ENCODE assay signal across 34 cellular contexts in genomic region chr6:81844686-81845085, GRCh38.
A peak's percentile ranks its signal among the peaks of the same experiment; 100 is the strongest.
DNase-seq lines count a peak whose midpoint lies in the region; ATAC-seq, FAIRE-seq and TF ChIP-seq lines count a peak whose summit lies in the region.
"Had no signal": no experiment of that assay in that cellular context is flagged by ENCODE, and none has a peak within 500 bp of the region (broad histone marks: within the 10 kb centered on the region; RNA-seq: fewer than 3 reads in every experiment).

No MANE protein-coding gene starts in this region.

- H3K27me3 ChIP-seq in smooth muscle cell (ENCODE audit: low read depth) (no peaks in the 10 kb centered on the region), breast epithelium (no peaks in the 10 kb centered on the region), HepG2 (ENCODE audit: control insufficient read depth in 1 of 2, insufficient read depth in 2 of 2, low read length in 2 of 2) (no peaks in the 10 kb centered on the region)
- H3K27me3 ChIP-seq: BE2C, esophagus squamous epithelium, neural progenitor cell, upper lobe of right lung had no signal

- H3K4me3 ChIP-seq in AG10803 (ENCODE audit: low read length) (no peak overlapping the region), fibroblast of the aortic adventitia (ENCODE audit: low read depth, low read length) (no peak overlapping the region), smooth muscle cell (no peak overlapping the region), breast epithelium (no peak overlapping the region), HepG2 (replicated peaks in 1 of 3; ENCODE audit: insufficient read depth in 1 of 3, low read depth in 2 of 3, low read length in 3 of 3) (no peak overlapping the region)
- H3K4me3 ChIP-seq: dorsolateral prefrontal cortex, esophagus squamous epithelium, GM12878, left ventricle myocardium inferior, neural progenitor cell, upper lobe of right lung had no signal

- WGBS in smooth muscle cell (ENCODE audit: low lambda C conversion rate), result 63% methylated on average over 2 of the region's 2 CpGs
- WGBS in HepG2 (ENCODE audit: low lambda C conversion rate), result 90% methylated on average over 2 of the region's 2 CpGs

- POLR2A ChIA-PET in HepG2 (lab: Yijun Ruan, JAX), result no interaction called here

- TF ChIP-seq POLR2A in breast epithelium (IDR thresholded peaks at IDR 0.05) (no peak), HepG2 (IDR thresholded peaks at IDR 0.05; ENCODE audit: insufficient read depth in 1 of 2, low read depth in 2 of 2, low read length in 2 of 2) (no peak)

- DNase-seq in AG10803 (ENCODE audit: low read depth), result peak; percentile 48
- DNase-seq in amniotic epithelial cell (ENCODE audit: low read depth), result peak; percentile 94
- DNase-seq in fibroblast of the aortic adventitia (ENCODE audit: low read depth), result peak; percentile 80
- no peak for DNase-seq in smooth muscle cell (lab: John Stamatoyannopoulos, UW; ENCODE audit: unreplicated experiment)
- DNase-seq in breast epithelium (ENCODE audit: low spot score in 2 of 2), result no peak
- no peak for DNase-seq in HepG2 (ENCODE audit: low spot score)
- no peak for DNase-seq in activated CD4-positive, alpha-beta T cell treated with anti-CD3 and anti-CD28 coated beads for 1 hour
- DNase-seq in RPMI8226, result no peak
- DNase-seq: activated CD4-positive, alpha-beta T cell treated with anti-CD3 and anti-CD28 coated beads for 48 hours; activated effector memory CD4-positive, alpha-beta T cell treated with anti-CD3 and anti-CD28 coated beads, Interleukin-2, amount 50 U/mL, for 16 hours; activated T-cell treated with anti-CD3 and anti-CD28 coated beads, Interleukin-2, amount 50 U/mL, for 24 hours; BE2C; CD8-positive, alpha-beta T cell; cerebellar nuclear complex; DMS 273 treated with DMSO at 0.1 percent for 48 hours; dorsolateral prefrontal cortex; esophagus squamous epithelium; HFFc6; islet precursor cell; left ventricle myocardium inferior; NCI-H1048; NCI-H446; NCI-H774; SIG-M5; stimulated activated CD4-positive, alpha-beta T cell treated with anti-CD3 and anti-CD28 coated beads, Interleukin-15, amount 100 ng/mL, for 24 hours; substantia nigra; SW 1271; upper lobe of right lung had no signal

- no peaks in the 10 kb centered on the region for H3K36me3 ChIP-seq in smooth muscle cell (ENCODE audit: low read depth)
- H3K36me3 ChIP-seq in breast epithelium, result no peaks in the 10 kb centered on the region
- no peaks in the 10 kb centered on the region for H3K36me3 ChIP-seq in HepG2 (replicated peaks in 1 of 2; ENCODE audit: control insufficient read depth in 1 of 2, insufficient read depth in 2 of 2, low read length in 2 of 2)
- H3K36me3 ChIP-seq: BE2C, esophagus squamous epithelium, left ventricle myocardium inferior, neural progenitor cell, upper lobe of right lung had no signal

- CTCF ChIA-PET in HepG2 (lab: Yijun Ruan, JAX; ENCODE audit: low intra/inter-chr PET ratio, low total read pairs), result no interaction called here

- no peak for FAIRE-seq in HepG2 (lab: Jason Lieb, UNC)
- FAIRE-seq: GM12878, H1, RCC 7860 had no signal

- H4K20me1 ChIP-seq in smooth muscle cell (ENCODE audit: low read depth) (no peaks in the 10 kb centered on the region), HepG2 (ENCODE audit: insufficient read depth, low read length) (no peaks in the 10 kb centered on the region)

- in situ Hi-C loops in HepG2 (cut with HindIII; ENCODE audit: extremely low pct_ligation_motif_present, low pct_unique_long_range_greater_than_20kb), result no loop called here

- no peak overlapping the region for H3K9ac ChIP-seq in smooth muscle cell (ENCODE audit: low read depth)
- no peak overlapping the region for H3K9ac ChIP-seq in HepG2 (ENCODE audit: insufficient read depth, low read depth, low read length)
- H3K9ac ChIP-seq: neural progenitor cell had no signal

- no peak for ATAC-seq in HepG2
- ATAC-seq: CD8-positive, alpha-beta T cell; GM12878; stimulated activated effector memory CD8-positive, alpha-beta T cell treated with anti-CD3 and anti-CD28 coated beads, Interleukin-12 subunit alpha, Interleukin-12 subunit beta, amount 100 ng/mL, for 72 hours; upper lobe of right lung had no signal

- no peaks in the 10 kb centered on the region for H3F3A ChIP-seq in smooth muscle cell (ENCODE audit: low read depth)

- intact Hi-C loops in breast epithelium (cut with DNase I; ENCODE audit: low total_unique reads), result no loop called here
- intact Hi-C loops in HepG2 (cut with micrococcal nuclease; ENCODE audit: unreplicated experiment), result loop anchor here (10.0 kb wide), 1 partner anchor 330 kb away; no protein-coding TSS in a partner anchor

- H3K4me2 ChIP-seq in smooth muscle cell (peak overlapping the region; percentile 9), HepG2 (ENCODE audit: low read depth, low read length) (no peak overlapping the region)
- H3K4me2 ChIP-seq: neural progenitor cell had no signal

- H2AFZ ChIP-seq in smooth muscle cell (ENCODE audit: low read depth) (no peak overlapping the region), HepG2 (ENCODE audit: low read length) (no peak overlapping the region)
- H2AFZ ChIP-seq: neural progenitor cell had no signal

- H3K27ac ChIP-seq in smooth muscle cell (ENCODE audit: low read depth), result no peak overlapping the region
- no peak overlapping the region for H3K27ac ChIP-seq in breast epithelium
- H3K27ac ChIP-seq in HepG2 (ENCODE audit: extremely low read length, insufficient read depth, low read length), result no peak overlapping the region
- H3K27ac ChIP-seq: dorsolateral prefrontal cortex, esophagus squamous epithelium, left ventricle myocardium inferior, neural progenitor cell, upper lobe of right lung, VCaP had no signal

- TF ChIP-seq CTCF in AG10803 (conservative IDR thresholded peaks at IDR 0.05; ENCODE audit: low read length) (no peak), fibroblast of the aortic adventitia (IDR thresholded peaks at IDR 0.05; ENCODE audit: insufficient read depth, low read length) (no peak), smooth muscle cell (IDR thresholded peaks at IDR 0.05; ENCODE audit: borderline replicate concordance, insufficient read depth, poor library complexity, severe bottlenecking) (no peak), breast epithelium (IDR thresholded peaks at IDR 0.05) (no peak), HepG2 (CRISPR knock-in tag; IDR thresholded peaks at IDR 0.05) (no peak)

- no peaks in the 10 kb centered on the region for H3K79me2 ChIP-seq in smooth muscle cell (ENCODE audit: low read depth)
- no peaks in the 10 kb centered on the region for H3K79me2 ChIP-seq in HepG2 (ENCODE audit: insufficient read depth, low read length)

- TF ChIP-seq EP300 in HepG2 (IDR thresholded peaks at IDR 0.05; ENCODE audit: low read depth in 2 of 2, low read length in 2 of 2) (no peak), HepG2 (CRISPR knock-in tag; IDR thresholded peaks at IDR 0.05; ENCODE audit: borderline replicate concordance) (no peak)

- no TSS peak for BruUV-seq in HepG2 (replicated peaks; lab: Mats Ljungman, UMichigan)

- no peaks in the 10 kb centered on the region for H3K4me1 ChIP-seq in smooth muscle cell (ENCODE audit: low read depth)
- H3K4me1 ChIP-seq in breast epithelium, result no peaks in the 10 kb centered on the region
- H3K4me1 ChIP-seq in HepG2 (ENCODE audit: insufficient read depth, low read length), result peaks cover 46% of the 10 kb centered on the region
- H3K4me1 ChIP-seq: BE2C, esophagus squamous epithelium, neural progenitor cell, upper lobe of right lung had no signal

- TF ChIP-seq RAD21 in HepG2 (CRISPR knock-in tag; IDR thresholded peaks at IDR 0.05), result no peak

- H3K9me3 ChIP-seq in smooth muscle cell (replicated peaks; ENCODE audit: low read depth) (no peaks in the 10 kb centered on the region), breast epithelium (no peaks in the 10 kb centered on the region), HepG2 (ENCODE audit: low read length) (no peaks in the 10 kb centered on the region)
- H3K9me3 ChIP-seq: BE2C, esophagus squamous epithelium, left ventricle myocardium inferior, upper lobe of right lung had no signal

TF ChIP-seq in HepG2, 621 proteins besides CTCF, POLR2A, EP300 and RAD21 (continues in another document):
- no peak for TF ChIP-seq KAT8 (CRISPR knock-in tag; IDR thresholded peaks at IDR 0.05)
- TF ChIP-seq HOXA9 (CRISPR knock-in tag; IDR thresholded peaks at IDR 0.05; ENCODE audit: borderline replicate concordance), result no peak
- no peak for TF ChIP-seq ZNF512 (CRISPR knock-in tag; IDR thresholded peaks at IDR 0.05)
- no peak for TF ChIP-seq ETS1 (CRISPR knock-in tag; IDR thresholded peaks at IDR 0.05)
- no peak for TF ChIP-seq ZFYVE20 (CRISPR knock-in tag; IDR thresholded peaks at IDR 0.05; ENCODE audit: borderline replicate concordance, low read depth)
- TF ChIP-seq NPAS2 (CRISPR knock-in tag; IDR thresholded peaks at IDR 0.05; ENCODE audit: borderline replicate concordance), result no peak
- TF ChIP-seq CREB1 (IDR thresholded peaks at IDR 0.05), result no peak
- TF ChIP-seq CREB1 (CRISPR knock-in tag; IDR thresholded peaks at IDR 0.05), result no peak
- no peak for TF ChIP-seq IRF2 (CRISPR knock-in tag; IDR thresholded peaks at IDR 0.05)
- no peak for TF ChIP-seq TBP (CRISPR knock-in tag; IDR thresholded peaks at IDR 0.05)
- TF ChIP-seq TRIM24 (CRISPR knock-in tag; IDR thresholded peaks at IDR 0.05), result no peak
- no peak for TF ChIP-seq ZNF773 (CRISPR knock-in tag; IDR thresholded peaks at IDR 0.05; ENCODE audit: borderline replicate concordance)
- TF ChIP-seq SIX4 (CRISPR knock-in tag; IDR thresholded peaks at IDR 0.05), result no peak

Comparison
In these comparisons a context has a peak if more than half of its experiments do, and no peak if none do; other contexts are left out.
1. DNase-seq: peak in AG10803 (single experiment), amniotic epithelial cell (single experiment) and fibroblast of the aortic adventitia (single experiment); none in smooth muscle cell (single experiment), breast epithelium (0 of 2), HepG2 (single experiment), activated CD4-positive, alpha-beta T cell treated with anti-CD3 and anti-CD28 coated beads for 1 hour (single experiment) and RPMI8226 (single experiment).